In genomic region chr3:130933801-130934345, GRCh38 we compare ENCODE assay signal across 1 cellular context.
TF ChIP-seq lines count a peak whose summit lies in the region.

No MANE protein-coding gene starts in this region.

TF ChIP-seq in SK-N-SH treated with all-trans-retinoic acid at 6 μM for 48 hours, 23 proteins besides CTCF, POLR2A, EP300 and RAD21 (continued from another document):
- TF ChIP-seq CSRNP3 (CRISPR knock-in tag; IDR thresholded peaks at IDR 0.05) (no peak), PPARA (CRISPR knock-in tag; IDR thresholded peaks at IDR 0.05; ENCODE audit: borderline replicate concordance) (no peak), CSDC2 (CRISPR knock-in tag; IDR thresholded peaks at IDR 0.05) (no peak), SNAI2 (CRISPR knock-in tag; IDR thresholded peaks at IDR 0.05) (no peak), ZNF70 (CRISPR knock-in tag; IDR thresholded peaks at IDR 0.05) (no peak), ARNTL (CRISPR knock-in tag; IDR thresholded peaks at IDR 0.05; ENCODE audit: borderline replicate concordance, low read depth) (no peak), ISL1 (CRISPR knock-in tag; IDR thresholded peaks at IDR 0.05) (no peak), TSHZ2 (CRISPR knock-in tag; IDR thresholded peaks at IDR 0.05) (no peak)
